In the genomic region with DNA sequence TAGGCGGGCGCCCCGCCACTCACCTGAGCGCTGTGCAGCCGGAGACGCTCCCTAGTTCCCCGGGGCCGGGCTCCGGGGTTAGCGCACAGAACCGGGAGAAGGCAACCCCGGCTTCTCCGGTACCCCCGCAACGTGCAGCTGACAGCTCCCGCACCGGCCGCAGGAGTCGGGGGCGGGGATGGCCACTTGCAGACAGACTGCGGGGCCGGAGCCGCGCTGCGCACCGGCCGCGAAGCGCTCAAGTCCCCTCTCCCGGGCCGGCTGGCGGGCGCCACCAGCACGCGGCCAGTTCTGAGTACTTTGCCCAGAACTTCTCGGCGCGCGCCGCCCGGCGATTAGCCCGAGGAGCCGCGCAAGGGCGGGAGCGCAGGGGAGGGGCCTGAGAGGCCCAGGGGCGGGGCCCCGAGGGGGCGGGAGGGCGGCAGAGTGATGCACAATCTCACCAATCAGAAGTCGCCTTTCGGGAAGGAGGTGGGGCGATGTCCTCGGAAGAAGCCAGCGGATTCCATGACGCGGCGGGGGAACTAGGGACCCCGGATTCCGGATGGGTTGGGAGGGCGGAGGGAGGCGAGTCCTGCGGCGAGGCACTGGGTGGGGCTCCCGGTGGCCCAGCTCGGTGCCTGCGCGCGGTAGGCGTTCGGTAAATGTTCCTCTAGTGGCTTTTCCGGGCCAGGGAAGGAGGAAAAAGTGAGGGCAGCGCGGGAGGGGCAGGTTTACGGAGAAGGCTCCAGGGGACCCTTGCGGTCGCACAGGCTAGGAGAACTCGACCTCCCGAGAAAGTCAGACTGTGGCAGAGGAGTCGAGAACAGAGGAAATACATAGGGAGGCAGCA, we compare ENCODE assay signal across 8 cellular contexts. TPM values are rescaled to one million over a fixed set of nuclear protein-coding genes. Genes with fewer than 3 reads are reported as not detected.
A peak's percentile ranks its signal among the peaks of the same experiment; 100 is the strongest.
DNase-seq lines count a peak whose midpoint lies in the region; ATAC-seq and TF ChIP-seq lines count a peak whose summit lies in the region.

A gene with protein sequence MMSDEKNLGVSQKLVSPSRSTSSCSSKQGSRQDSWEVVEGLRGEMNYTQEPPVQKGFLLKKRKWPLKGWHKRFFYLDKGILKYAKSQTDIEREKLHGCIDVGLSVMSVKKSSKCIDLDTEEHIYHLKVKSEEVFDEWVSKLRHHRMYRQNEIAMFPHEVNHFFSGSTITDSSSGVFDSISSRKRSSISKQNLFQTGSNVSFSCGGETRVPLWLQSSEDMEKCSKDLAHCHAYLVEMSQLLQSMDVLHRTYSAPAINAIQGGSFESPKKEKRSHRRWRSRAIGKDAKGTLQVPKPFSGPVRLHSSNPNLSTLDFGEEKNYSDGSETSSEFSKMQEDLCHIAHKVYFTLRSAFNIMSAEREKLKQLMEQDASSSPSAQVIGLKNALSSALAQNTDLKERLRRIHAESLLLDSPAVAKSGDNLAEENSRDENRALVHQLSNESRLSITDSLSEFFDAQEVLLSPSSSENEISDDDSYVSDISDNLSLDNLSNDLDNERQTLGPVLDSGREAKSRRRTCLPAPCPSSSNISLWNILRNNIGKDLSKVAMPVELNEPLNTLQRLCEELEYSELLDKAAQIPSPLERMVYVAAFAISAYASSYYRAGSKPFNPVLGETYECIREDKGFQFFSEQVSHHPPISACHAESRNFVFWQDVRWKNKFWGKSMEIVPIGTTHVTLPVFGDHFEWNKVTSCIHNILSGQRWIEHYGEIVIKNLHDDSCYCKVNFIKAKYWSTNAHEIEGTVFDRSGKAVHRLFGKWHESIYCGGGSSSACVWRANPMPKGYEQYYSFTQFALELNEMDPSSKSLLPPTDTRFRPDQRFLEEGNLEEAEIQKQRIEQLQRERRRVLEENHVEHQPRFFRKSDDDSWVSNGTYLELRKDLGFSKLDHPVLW (minus strand): TSS at position 316 of the 832 bp plus-strand sequence. CDS start 87,706 bp downstream, outside the sequence.

- peak within 1 kb of the TSS; percentile 86 for H3K4me3 Mint-ChIP-seq in WTC11

- H3K27ac Mint-ChIP-seq in WTC11, result peak within 1 kb of the TSS; percentile 94

- peaks cover 47% of the 10 kb centered on the region for H3K27me3 Mint-ChIP-seq in WTC11 (ENCODE audit: low read depth)

- CTCF ChIA-PET in AG04449 (lab: Yijun Ruan, JAX) (interaction anchor here (0.9 to 8.1 kb wide), 25 partner anchors 9 to 179 kb away, joined by 3 to 105 read pairs (median 5); no protein-coding TSS in a partner anchor), WTC11 (lab: Charles Lee) (interaction anchor here (0.7 to 5.7 kb wide), 21 partner anchors 10 to 1266 kb away, joined by 3 to 41 read pairs (median 4); no protein-coding TSS in a partner anchor)

- POLR2A ChIA-PET in AG04449 (lab: Yijun Ruan, JAX), result interaction anchor here (0.8 to 2.1 kb wide), 5 partner anchors 8 to 170 kb away, joined by 3 to 6 read pairs (median 3); no protein-coding TSS in a partner anchor
- POLR2A ChIA-PET in WTC11 (lab: Charles Lee), result interaction anchor here (0.9 to 1.8 kb wide), 6 partner anchors 20 to 145 kb away, joined by 3 to 6 read pairs (median 3); a partner anchor contains a TSS

- ATAC-seq in GM18870 (IDR thresholded peaks at IDR 0.05; ENCODE audit: unreplicated experiment) (peak; percentile 58), HG03108 (IDR thresholded peaks at IDR 0.05; ENCODE audit: unreplicated experiment) (peak; percentile 66), WTC11 (peak; percentile 82)

- H3K9me3 Mint-ChIP-seq in WTC11, result peaks cover 14% of the 10 kb centered on the region

- H3K36me3 Mint-ChIP-seq in WTC11, result peaks cover 10% of the 10 kb centered on the region

- H3K4me1 Mint-ChIP-seq in WTC11, result peaks cover 62% of the 10 kb centered on the region

- DNase-seq in AG04449 (ENCODE audit: low read depth, low spot score) (peak; percentile 66), NCI-H2196 treated with DMSO at 0.1 percent for 48 hours (lab: John Stamatoyannopoulos, UW; ENCODE audit: unreplicated experiment) (peak; percentile 59), WTC11 (ENCODE audit: low spot score) (peak; percentile 93), cardiac fibroblast (ENCODE audit: low read depth in 2 of 2) (peak; percentile 97 to 98), iris pigment epithelial cell (ENCODE audit: low read depth) (peak; percentile 95)
- DNase-seq in stimulated activated CD4-positive, alpha-beta T cell treated with anti-CD3 and anti-CD28 coated beads, Interleukin-12 subunit alpha, Interleukin-12 subunit beta, amount 100 ng/mL, for 24 hours (ENCODE audit: low read depth in 2 of 2), result peak; percentile 92 to 95

- TF ChIP-seq CTCF in AG04449 (IDR thresholded peaks at IDR 0.05; ENCODE audit: insufficient read depth, low read length, missing control alignments) (no peak), WTC11 (IDR thresholded peaks at IDR 0.05) (no peak), cardiac fibroblast (IDR thresholded peaks at IDR 0.05; ENCODE audit: low read depth, low read length) (peak; percentile 3)

- H3K4me3 ChIP-seq in AG04449 (ENCODE audit: low read depth, low read length), result peak within 1 kb of the TSS; percentile 76
- peak within 1 kb of the TSS; percentile 81 to 82 for H3K4me3 ChIP-seq in cardiac fibroblast (replicated peaks in 1 of 2; ENCODE audit: low read depth in 2 of 2, low read length in 2 of 2)

TF ChIP-seq in WTC11, 78 proteins besides CTCF, POLR2A, EP300 and RAD21 (continues in another document):
- TF ChIP-seq SP1 (CRISPR knock-in tag; conservative IDR thresholded peaks at IDR 0.05) (peak; percentile 71), ETV6 (CRISPR knock-in tag; IDR thresholded peaks at IDR 0.05) (peak; percentile 8; the same call in 1 of the 2 replicates), NFYB (CRISPR knock-in tag; conservative IDR thresholded peaks at IDR 0.05; ENCODE audit: low read depth) (peak; percentile 62; the same call in 1 of the 2 replicates)
- TF ChIP-seq, protein P1, sequence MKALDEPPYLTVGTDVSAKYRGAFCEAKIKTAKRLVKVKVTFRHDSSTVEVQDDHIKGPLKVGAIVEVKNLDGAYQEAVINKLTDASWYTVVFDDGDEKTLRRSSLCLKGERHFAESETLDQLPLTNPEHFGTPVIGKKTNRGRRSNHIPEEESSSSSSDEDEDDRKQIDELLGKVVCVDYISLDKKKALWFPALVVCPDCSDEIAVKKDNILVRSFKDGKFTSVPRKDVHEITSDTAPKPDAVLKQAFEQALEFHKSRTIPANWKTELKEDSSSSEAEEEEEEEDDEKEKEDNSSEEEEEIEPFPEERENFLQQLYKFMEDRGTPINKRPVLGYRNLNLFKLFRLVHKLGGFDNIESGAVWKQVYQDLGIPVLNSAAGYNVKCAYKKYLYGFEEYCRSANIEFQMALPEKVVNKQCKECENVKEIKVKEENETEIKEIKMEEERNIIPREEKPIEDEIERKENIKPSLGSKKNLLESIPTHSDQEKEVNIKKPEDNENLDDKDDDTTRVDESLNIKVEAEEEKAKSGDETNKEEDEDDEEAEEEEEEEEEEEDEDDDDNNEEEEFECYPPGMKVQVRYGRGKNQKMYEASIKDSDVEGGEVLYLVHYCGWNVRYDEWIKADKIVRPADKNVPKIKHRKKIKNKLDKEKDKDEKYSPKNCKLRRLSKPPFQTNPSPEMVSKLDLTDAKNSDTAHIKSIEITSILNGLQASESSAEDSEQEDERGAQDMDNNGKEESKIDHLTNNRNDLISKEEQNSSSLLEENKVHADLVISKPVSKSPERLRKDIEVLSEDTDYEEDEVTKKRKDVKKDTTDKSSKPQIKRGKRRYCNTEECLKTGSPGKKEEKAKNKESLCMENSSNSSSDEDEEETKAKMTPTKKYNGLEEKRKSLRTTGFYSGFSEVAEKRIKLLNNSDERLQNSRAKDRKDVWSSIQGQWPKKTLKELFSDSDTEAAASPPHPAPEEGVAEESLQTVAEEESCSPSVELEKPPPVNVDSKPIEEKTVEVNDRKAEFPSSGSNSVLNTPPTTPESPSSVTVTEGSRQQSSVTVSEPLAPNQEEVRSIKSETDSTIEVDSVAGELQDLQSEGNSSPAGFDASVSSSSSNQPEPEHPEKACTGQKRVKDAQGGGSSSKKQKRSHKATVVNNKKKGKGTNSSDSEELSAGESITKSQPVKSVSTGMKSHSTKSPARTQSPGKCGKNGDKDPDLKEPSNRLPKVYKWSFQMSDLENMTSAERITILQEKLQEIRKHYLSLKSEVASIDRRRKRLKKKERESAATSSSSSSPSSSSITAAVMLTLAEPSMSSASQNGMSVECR (CRISPR knock-in tag; IDR thresholded peaks at IDR 0.05; ENCODE audit: borderline replicate concordance), result peak; percentile 48; the same call in 1 of the 2 replicates
- TF ChIP-seq, protein P2, sequence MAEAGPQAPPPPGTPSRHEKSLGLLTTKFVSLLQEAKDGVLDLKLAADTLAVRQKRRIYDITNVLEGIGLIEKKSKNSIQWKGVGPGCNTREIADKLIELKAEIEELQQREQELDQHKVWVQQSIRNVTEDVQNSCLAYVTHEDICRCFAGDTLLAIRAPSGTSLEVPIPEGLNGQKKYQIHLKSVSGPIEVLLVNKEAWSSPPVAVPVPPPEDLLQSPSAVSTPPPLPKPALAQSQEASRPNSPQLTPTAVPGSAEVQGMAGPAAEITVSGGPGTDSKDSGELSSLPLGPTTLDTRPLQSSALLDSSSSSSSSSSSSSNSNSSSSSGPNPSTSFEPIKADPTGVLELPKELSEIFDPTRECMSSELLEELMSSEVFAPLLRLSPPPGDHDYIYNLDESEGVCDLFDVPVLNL (CRISPR knock-in tag; IDR thresholded peaks at IDR 0.05; ENCODE audit: borderline replicate concordance, low read depth), result no peak

RNA-seq across cellular contexts. Expression of the gene that starts here (rescaled TPM):
- total RNA-seq in WTC11 (2021), result 16.0 to 20.2 TPM (median 17.1 TPM) in 3 replicates

Comparison
In these comparisons a context has a peak if more than half of its experiments do, and no peak if none do; other contexts are left out.
1. Peak in every context shown above with its lines: DNase-seq, ATAC-seq and H3K4me3 ChIP-seq.